ENCODE assay signal across 11 cellular contexts in genomic region chr2:144509001-144509545, GRCh38. TPM values are rescaled to one million over a fixed set of nuclear protein-coding genes. Genes with fewer than 3 reads are reported as not detected.
DNase-seq lines count a peak whose midpoint lies in the region; ATAC-seq and TF ChIP-seq lines count a peak whose summit lies in the region.
"Had no signal": no experiment of that assay in that cellular context is flagged by ENCODE, and none has a peak within 500 bp of the region (broad histone marks: within the 10 kb centered on the region; RNA-seq: fewer than 3 reads in every experiment).

No MANE protein-coding gene starts in this region.

- WGBS in esophagus, 2 donors: 53 to 63% methylated on average over 7 of the region's 7 CpGs

- ATAC-seq in GM21717 (IDR thresholded peaks at IDR 0.05; ENCODE audit: unreplicated experiment) (no peak), GM18520 (IDR thresholded peaks at IDR 0.05; ENCODE audit: unreplicated experiment) (no peak)

- peaks cover 7% of the 10 kb centered on the region for H4K20me1 ChIP-seq in osteoblast (ENCODE audit: insufficient read depth, low read length)

- H3K27me3 ChIP-seq in ACC112 (ENCODE audit: insufficient read depth, low read length) (no peaks in the 10 kb centered on the region), esophagus (ENCODE audit: control insufficient read depth in 1 of 2, insufficient read depth in 2 of 2, low read length in 2 of 2) (peaks cover 0 to 6% of the 10 kb centered on the region in 2 donors), osteoblast (ENCODE audit: insufficient read depth, low read length) (no peaks in the 10 kb centered on the region)

- peak overlapping the region; percentile 91 for H3K27ac ChIP-seq in ACC112 (ENCODE audit: low read depth, low read length)
- peak overlapping the region; percentile 28 to 63 for H3K27ac ChIP-seq in esophagus (ENCODE audit: low read depth in 2 of 2, low read length in 1 of 2)
- peak overlapping the region; percentile 93 for H3K27ac ChIP-seq in osteoblast (ENCODE audit: low read depth, low read length)

- TF ChIP-seq CTCF in osteoblast (IDR thresholded peaks at IDR 0.05; ENCODE audit: extremely low read depth, low read depth, low read length): no peak

- H3K36me3 ChIP-seq in ACC112 (ENCODE audit: insufficient read depth, low read length) (no peaks in the 10 kb centered on the region), esophagus (ENCODE audit: control insufficient read depth in 2 of 2, insufficient read depth in 2 of 2, low read length in 1 of 2) (no peaks in the 10 kb centered on the region), osteoblast (ENCODE audit: insufficient read depth, low read length) (no peaks in the 10 kb centered on the region)

- peak overlapping the region; percentile 83 for H3K4me2 ChIP-seq in osteoblast (ENCODE audit: insufficient read depth, low read length)

- peaks cover 100% of the 10 kb centered on the region for H3K79me2 ChIP-seq in ACC112 (ENCODE audit: control insufficient read depth, insufficient read depth, low read length, unreplicated experiment)
- H3K79me2 ChIP-seq in osteoblast (ENCODE audit: insufficient read depth, low read length): peaks cover 99% of the 10 kb centered on the region

- peak; percentile 75 for DNase-seq in NCI-H82 (lab: John Stamatoyannopoulos, UW)
- DNase-seq in osteoblast (ENCODE audit: insufficient read length, low spot score, missing footprints): no peak
- no peak for DNase-seq in germinal center (ENCODE audit: low spot score)
- DNase-seq in activated CD4-positive, alpha-beta T cell treated with anti-CD3 and anti-CD28 coated beads, Interleukin-2, amount 50 U/mL, for 1 hour: no peak
- DNase-seq: activated naive CD4-positive, alpha-beta T cell treated with anti-CD3 and anti-CD28 coated beads, Interleukin-2, amount 50 U/mL, for 16 hours; NCI-H1694 treated with DMSO at 0.1 percent for 48 hours; stimulated activated CD4-positive, alpha-beta T cell treated with anti-CD3 and anti-CD28 coated beads, Interleukin-2, amount 100 ng/mL, for 48 hours had no signal

- H3K4me1 ChIP-seq in ACC112 (ENCODE audit: control insufficient read depth, insufficient read depth, low read length, unreplicated experiment) (peaks cover 79% of the 10 kb centered on the region), esophagus (ENCODE audit: control insufficient read depth in 2 of 2, insufficient read depth in 2 of 2, low read length in 1 of 2) (no peaks in the 10 kb centered on the region), osteoblast (ENCODE audit: insufficient read depth, low read length) (peaks cover 99% of the 10 kb centered on the region)

- H3K9me3 ChIP-seq in esophagus (ENCODE audit: control insufficient read depth in 2 of 2, insufficient read depth in 1 of 2, low read depth in 1 of 2, low read length in 1 of 2): no peaks in the 10 kb centered on the region
- no peaks in the 10 kb centered on the region for H3K9me3 ChIP-seq in osteoblast (ENCODE audit: low read depth, low read length)

- H3K4me3 ChIP-seq in ACC112 (ENCODE audit: low read depth, low read length) (peak overlapping the region; percentile 88), esophagus (ENCODE audit: low read depth in 1 of 2, low read length in 2 of 2) (no peak overlapping the region), osteoblast (ENCODE audit: insufficient read depth, low read length) (peak overlapping the region; percentile 41)

- H2AFZ ChIP-seq in ACC112 (ENCODE audit: low read length, unreplicated experiment) (no peak overlapping the region), osteoblast (ENCODE audit: low read length) (no peak overlapping the region)

RNA-seq across cellular contexts. Expression of gene ZEB2, which starts 10.8 kb away (rescaled TPM):
- polyA plus RNA-seq in esophagus: 1 to 10 TPM; 3.7 to 5.9 TPM
- total RNA-seq in osteoblast: 119 and 128 TPM in 2 replicates

Comparison
In these comparisons a context has a peak if more than half of its experiments do, and no peak if none do; other contexts are left out.
1. H3K4me3 ChIP-seq: peak in ACC112 (single experiment) and osteoblast (single experiment); none in esophagus (0 of 2).
2. Peak in every context shown above with its lines, with median percentiles within 50 percentile points of each other: H3K27ac ChIP-seq.